8 cellular contexts compared by ENCODE assay signal in the genomic region with DNA sequence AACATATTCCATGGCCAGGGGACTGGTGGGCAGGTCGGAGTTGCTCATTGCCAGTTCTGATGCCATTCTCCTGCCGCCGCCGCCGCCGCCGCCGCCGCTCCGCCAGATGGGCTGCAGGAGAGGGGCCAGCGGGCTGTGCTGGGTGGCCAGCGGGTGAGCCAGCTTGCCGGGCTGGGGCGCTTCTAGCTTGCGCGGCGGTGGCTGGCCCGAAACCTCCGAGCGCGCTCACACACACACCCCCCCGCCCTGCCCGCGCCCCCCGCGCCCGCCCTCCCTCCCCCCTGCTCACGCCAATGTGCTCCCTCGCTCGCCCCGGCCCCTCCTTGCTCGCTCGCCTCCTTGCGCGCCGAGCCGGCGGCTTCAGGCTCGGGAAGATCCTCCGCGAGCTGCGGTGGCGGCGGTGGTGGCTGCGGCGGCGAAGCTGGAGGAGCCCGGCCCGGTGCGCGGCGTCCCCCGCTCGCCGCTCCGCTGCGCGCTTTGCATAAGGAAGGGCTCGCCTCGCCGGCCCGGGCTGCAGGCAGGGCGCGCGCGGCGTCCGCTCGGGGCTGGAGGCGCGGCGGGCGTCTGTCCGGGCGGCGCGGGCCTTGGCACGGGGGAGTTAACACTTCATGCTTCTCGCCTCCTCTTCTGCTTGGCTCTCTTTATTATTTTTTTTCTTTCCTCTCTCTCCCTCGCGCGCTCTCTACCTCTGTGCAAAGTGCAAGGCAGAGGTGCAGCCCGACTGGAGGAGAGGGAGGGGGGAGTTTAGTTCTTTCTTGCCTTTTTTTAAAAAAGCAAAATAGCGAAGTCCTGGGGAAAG. TPM values are rescaled to one million over a fixed set of nuclear protein-coding genes. Genes with fewer than 3 reads are reported as not detected.
DNase-seq lines count a peak whose midpoint lies in the region; ATAC-seq and TF ChIP-seq lines count a peak whose summit lies in the region.

No MANE protein-coding gene starts in this region.

- ATAC-seq in HG03354 (IDR thresholded peaks at IDR 0.05; ENCODE audit: poor library complexity, severe bottlenecking, unreplicated experiment): peak; percentile 44

- peak; percentile 68 for DNase-seq in DMS153 (lab: John Stamatoyannopoulos, UW)
- DNase-seq in SK-N-SH: peak; percentile 80
- peak; percentile 54 for DNase-seq in mammary epithelial cell
- DNase-seq in iPS-NIHi11 (ENCODE audit: low spot score): peak; percentile 67
- no peak for DNase-seq in MV-4-11 (lab: John Stamatoyannopoulos, UW)
- DNase-seq in GOT3 (lab: John Stamatoyannopoulos, UW): no peak

- H3K27ac ChIP-seq in SK-N-SH (ENCODE audit: low read depth in 2 of 2, low read length in 1 of 2): no peak overlapping the region
- peak overlapping the region; percentile 67 for H3K27ac ChIP-seq in mammary epithelial cell (ENCODE audit: insufficient read depth, low read depth, low read length)

- dilution Hi-C loops in mammary epithelial cell (cut with HindIII; ENCODE audit: low sequenced_read_pairs): no loop called here

- TF ChIP-seq CTCF in SK-N-SH (IDR thresholded peaks at IDR 0.05) (no peak), mammary epithelial cell (conservative IDR thresholded peaks at IDR 0.05 in 1 of 2, IDR thresholded peaks at IDR 0.05 in 1 of 2; ENCODE audit: extremely low read depth in 1 of 2, insufficient read depth in 1 of 2, low read depth in 1 of 2, low read length in 2 of 2) (no peak)

- peak overlapping the region; percentile 88 for H2AFZ ChIP-seq in SK-N-SH (ENCODE audit: low read depth)
- peak overlapping the region; percentile 94 for H2AFZ ChIP-seq in mammary epithelial cell (ENCODE audit: low read depth, low read length)

- intact Hi-C loops in mammary epithelial cell (cut with micrococcal nuclease): loop anchor here (1.0 to 10.0 kb wide), 11 partner anchors 133 to 1875 kb away; a partner anchor contains a TSS

- H3K79me2 ChIP-seq in SK-N-SH (ENCODE audit: insufficient read depth) (no peaks in the 10 kb centered on the region), mammary epithelial cell (ENCODE audit: insufficient read depth, low read length) (peaks cover 42% of the 10 kb centered on the region)

- TF ChIP-seq EP300 in SK-N-SH (IDR thresholded peaks at IDR 0.05; ENCODE audit: borderline replicate concordance in 1 of 2, low read depth in 1 of 2, low read length in 1 of 2): no peak

- H3K27me3 ChIP-seq in SK-N-SH (ENCODE audit: insufficient read depth): peaks cover 19% of the 10 kb centered on the region; the same call in 1 of the 2 replicates
- no peaks in the 10 kb centered on the region for H3K27me3 ChIP-seq in mammary epithelial cell (ENCODE audit: insufficient read depth, low read length)
- H3K27me3 ChIP-seq in skeletal muscle satellite cell (ENCODE audit: control insufficient read depth, insufficient read depth, low read length): peaks cover 10% of the 10 kb centered on the region

- POLR2A ChIA-PET in SK-N-SH (lab: Yijun Ruan, JAX): interaction anchor here (0.6 kb wide), 1 partner anchor 529 kb away, joined by 4 read pairs; no protein-coding TSS in a partner anchor

- CTCF ChIA-PET in SK-N-SH (lab: Yijun Ruan, JAX): interaction anchor here (1.7 to 2.4 kb wide), 3 partner anchors 11 to 866 kb away, joined by 4 to 12 read pairs (median 11); no protein-coding TSS in a partner anchor
- CTCF ChIA-PET in mammary epithelial cell (lab: Charles Lee; ENCODE audit: low non-redundant PET): no interaction called here

- H3K4me1 ChIP-seq in SK-N-SH (ENCODE audit: control insufficient read depth in 1 of 2, insufficient read depth in 2 of 2, low read depth in 1 of 2, low read length in 1 of 2) (peaks cover 6 to 22% of the 10 kb centered on the region in 2 experiments; a peak in 3 of 4 replicates), mammary epithelial cell (ENCODE audit: insufficient read depth, low read length) (peaks cover 30% of the 10 kb centered on the region), skeletal muscle satellite cell (ENCODE audit: control insufficient read depth, insufficient read depth, low read length) (peaks cover 21% of the 10 kb centered on the region)

- no TSS peak for BruUV-seq in mammary epithelial cell (replicated peaks; lab: Mats Ljungman, UMichigan)

- H4K20me1 ChIP-seq in SK-N-SH (ENCODE audit: insufficient read depth) (no peaks in the 10 kb centered on the region), mammary epithelial cell (ENCODE audit: insufficient read depth, low read length) (no peaks in the 10 kb centered on the region)

- H3K4me3 ChIP-seq in SK-N-SH (ENCODE audit: low read depth in 2 of 2, low read length in 1 of 2) (peak overlapping the region; percentile 47 to 65), mammary epithelial cell (replicated peaks in 1 of 3; ENCODE audit: insufficient read depth in 1 of 3, low read depth in 2 of 3, low read length in 3 of 3) (peak overlapping the region; percentile 90 to 94 (median 90)), skeletal muscle satellite cell (ENCODE audit: low read length) (peak overlapping the region; percentile 81)

- H3K9ac ChIP-seq in SK-N-SH (no peak overlapping the region), mammary epithelial cell (ENCODE audit: insufficient read depth, low read length) (peak overlapping the region; percentile 73), skeletal muscle satellite cell (ENCODE audit: low read depth, low read length) (peak overlapping the region; percentile 57)

- H3K36me3 ChIP-seq in SK-N-SH (replicated peaks in 1 of 2; ENCODE audit: control insufficient read depth in 1 of 2, insufficient read depth in 2 of 2, low read length in 1 of 2): no peaks in the 10 kb centered on the region
- no peaks in the 10 kb centered on the region for H3K36me3 ChIP-seq in mammary epithelial cell (ENCODE audit: insufficient read depth, low read length)
- no peaks in the 10 kb centered on the region for H3K36me3 ChIP-seq in skeletal muscle satellite cell (ENCODE audit: insufficient read depth, low read length)

- H3K9me2 ChIP-seq in SK-N-SH: no peaks in the 10 kb centered on the region

- H3K4me2 ChIP-seq in SK-N-SH: peak overlapping the region; percentile 96
- peak overlapping the region; percentile 98 for H3K4me2 ChIP-seq in mammary epithelial cell (ENCODE audit: insufficient read depth, low read depth, low read length)
- peak overlapping the region; percentile 99 for H3K4me2 ChIP-seq in skeletal muscle satellite cell (ENCODE audit: low read length)

- in situ Hi-C loops in mammary epithelial cell (cut with MboI; ENCODE audit: low sequenced_read_pairs in 2 of 2): loop anchor here (10.0 to 25.0 kb wide), 4 partner anchors 162 to 1488 kb away; no protein-coding TSS in a partner anchor

- 1% methylated on average over 31 of the region's 84 CpGs for WGBS in SK-N-SH (ENCODE audit: low lambda C conversion rate)
- WGBS in mammary epithelial cell (ENCODE audit: low coverage, missing lambda C conversion rate): 0% methylated on average over 7 of the region's 84 CpGs

- H3K9me3 ChIP-seq in SK-N-SH (no peaks in the 10 kb centered on the region), mammary epithelial cell (replicated peaks; ENCODE audit: insufficient read depth, low read length) (no peaks in the 10 kb centered on the region), skeletal muscle satellite cell (replicated peaks; ENCODE audit: low read length) (no peaks in the 10 kb centered on the region)

- peaks cover 3% of the 10 kb centered on the region for H3F3A ChIP-seq in SK-N-SH (replicated peaks; ENCODE audit: insufficient read depth)

- no peak for TF ChIP-seq RAD21 in SK-N-SH (IDR thresholded peaks at IDR 0.05; ENCODE audit: low read length)

TF ChIP-seq in SK-N-SH, 30 proteins besides CTCF, POLR2A, EP300 and RAD21:
- TF ChIP-seq GABPA (IDR thresholded peaks at IDR 0.05; ENCODE audit: low read depth): no peak
- TF ChIP-seq, protein P1, sequence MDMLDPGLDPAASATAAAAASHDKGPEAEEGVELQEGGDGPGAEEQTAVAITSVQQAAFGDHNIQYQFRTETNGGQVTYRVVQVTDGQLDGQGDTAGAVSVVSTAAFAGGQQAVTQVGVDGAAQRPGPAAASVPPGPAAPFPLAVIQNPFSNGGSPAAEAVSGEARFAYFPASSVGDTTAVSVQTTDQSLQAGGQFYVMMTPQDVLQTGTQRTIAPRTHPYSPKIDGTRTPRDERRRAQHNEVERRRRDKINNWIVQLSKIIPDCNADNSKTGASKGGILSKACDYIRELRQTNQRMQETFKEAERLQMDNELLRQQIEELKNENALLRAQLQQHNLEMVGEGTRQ (IDR thresholded peaks at IDR 0.05; ENCODE audit: borderline replicate concordance, low read depth, low read length): no peak

RNA-seq across cellular contexts. Expression of a gene that starts 0.5 kb away (rescaled TPM):
- polyA plus RNA-seq in SK-N-SH (2012; rRNA removed) (0.23 and 0.37 TPM in 2 replicates), mammary epithelial cell (3.2 TPM)
- polyA plus RNA-seq in SK-N-SH (2012; cell fraction: cytosol; rRNA removed): 0.27 and 0.34 TPM in 2 replicates
- polyA plus RNA-seq in SK-N-SH (2012; cell fraction: nucleus; rRNA removed): 0.50 and 0.61 TPM in 2 replicates
- 10 to 100 TPM; 10.3 to 27.0 TPM for total RNA-seq in mammary epithelial cell
- 3.1 TPM for polyA minus RNA-seq in mammary epithelial cell
- total RNA-seq in skeletal muscle satellite cell (2012; rRNA removed): 0.87 and 1.5 TPM in 2 replicates

Comparison
In these comparisons a context has a peak if more than half of its experiments do, and no peak if none do; other contexts are left out.
1. DNase-seq: peak in DMS153 (single experiment), SK-N-SH (single experiment), mammary epithelial cell (single experiment) and iPS-NIHi11 (single experiment); none in MV-4-11 (single experiment) and GOT3 (single experiment).
2. Peak in every context shown above with its lines, with median percentiles within 50 percentile points of each other: H3K4me2 ChIP-seq and H3K4me3 ChIP-seq.